ENCODE assay signal across 16 cellular contexts in genomic region chr3:35849496-35849895, GRCh38.
DNase-seq lines count a peak whose midpoint lies in the region; ATAC-seq and TF ChIP-seq lines count a peak whose summit lies in the region.
"Had no signal": no experiment of that assay in that cellular context is flagged by ENCODE, and none has a peak within 500 bp of the region (broad histone marks: within the 10 kb centered on the region; RNA-seq: fewer than 3 reads in every experiment).

No MANE protein-coding gene starts in this region.

- H3K56ac ChIP-seq in H9 (ENCODE audit: insufficient read length, low read depth, low read length), result no peak overlapping the region

- intact Hi-C loops in posterior vena cava (cut with DNase I), result no loop called here

- H3K79me2 ChIP-seq in H9 (ENCODE audit: insufficient read depth, low read length) (no peaks in the 10 kb centered on the region), OCI-LY1 (ENCODE audit: insufficient read depth, low read length) (no peaks in the 10 kb centered on the region), SU-DHL-6 (ENCODE audit: insufficient read depth, low read length) (no peaks in the 10 kb centered on the region)

- H3T11ph ChIP-seq in H9 (ENCODE audit: low read length), result no peak overlapping the region

- H4K8ac ChIP-seq in H9 (replicated peaks; ENCODE audit: insufficient read length, low read depth, low read length), result no peak overlapping the region

- no peak overlapping the region for H4K5ac ChIP-seq in H9 (ENCODE audit: insufficient read length, low read depth, low read length)

- H3K79me1 ChIP-seq in H9 (ENCODE audit: insufficient read depth, low read depth, low read length, poor library complexity, severe bottlenecking), result no peaks in the 10 kb centered on the region

- H3K27ac Mint-ChIP-seq in H9, result no peak overlapping the region
- H3K27ac Mint-ChIP-seq in stimulated activated naive B cell treated with anti-CD40 and anti-IgM and Interleukin-4, amounts not matched to agents 10 μg/mL and 1 μg/mL and 100 μg/mL, for 72 hours, result peak overlapping the region; percentile 60
- no peak overlapping the region for H3K27ac Mint-ChIP-seq in effector memory CD8-positive, alpha-beta T cell
- H3K27ac Mint-ChIP-seq: CD4-positive, alpha-beta memory T cell; HFFc6 had no signal

- H3K27ac ChIP-seq in H9 (ENCODE audit: insufficient read length, low read depth, low read length), result no peak overlapping the region
- peak overlapping the region; percentile 44 for H3K27ac ChIP-seq in OCI-LY1 (ENCODE audit: low read depth, low read length, poor library complexity, severe bottlenecking)
- H3K27ac ChIP-seq in SU-DHL-6 (ENCODE audit: low read depth, low read length), result no peak overlapping the region
- H3K27ac ChIP-seq: GM23248 had no signal

- H3K4me3 ChIP-seq in OCI-LY1 (ENCODE audit: low read depth, low read length, poor library complexity, severe bottlenecking) (no peak overlapping the region), SU-DHL-6 (ENCODE audit: insufficient read depth, low read length, poor library complexity, severe bottlenecking) (no peak overlapping the region)
- H3K4me3 ChIP-seq: GM23248, HAP-1 had no signal

- no peak overlapping the region for H3K14ac ChIP-seq in H9 (ENCODE audit: insufficient read depth, low read length)

- WGBS in H9 (ENCODE audit: extremely low coverage, insufficient read length, low lambda C conversion rate), result no CpG with 5 or more reads among the region's 4 CpGs

- no peak overlapping the region for H2BK20ac ChIP-seq in H9 (ENCODE audit: low read depth, low read length, poor library complexity, severe bottlenecking)

- no peak overlapping the region for H3K4me2 ChIP-seq in H9 (ENCODE audit: insufficient read depth, insufficient read length, low read length)
- H3K4me2 ChIP-seq in OCI-LY1 (ENCODE audit: low read length), result no peak overlapping the region
- H3K4me2 ChIP-seq in SU-DHL-6 (ENCODE audit: low read depth, low read length, poor library complexity, severe bottlenecking), result no peak overlapping the region

- no peak overlapping the region for H2BK120ac ChIP-seq in H9 (ENCODE audit: low read depth, low read length, poor library complexity, severe bottlenecking)

- no peaks in the 10 kb centered on the region for H3K36me3 Mint-ChIP-seq in H9 (ENCODE audit: insufficient read depth in 1 of 3, low read depth in 3 of 3)
- H3K36me3 Mint-ChIP-seq in stimulated activated naive B cell treated with anti-CD40 and anti-IgM and Interleukin-4, amounts not matched to agents 10 μg/mL and 1 μg/mL and 100 μg/mL, for 72 hours, result no peaks in the 10 kb centered on the region
- H3K36me3 Mint-ChIP-seq in effector memory CD8-positive, alpha-beta T cell (ENCODE audit: insufficient read depth), result no peaks in the 10 kb centered on the region
- H3K36me3 Mint-ChIP-seq: CD4-positive, alpha-beta memory T cell had no signal

- H3K4ac ChIP-seq in H9 (ENCODE audit: low read depth, low read length), result no peak overlapping the region

- no peaks in the 10 kb centered on the region for H3K27me3 Mint-ChIP-seq in H9 (ENCODE audit: low read depth)
- H3K27me3 Mint-ChIP-seq in stimulated activated naive B cell treated with anti-CD40 and anti-IgM and Interleukin-4, amounts not matched to agents 10 μg/mL and 1 μg/mL and 100 μg/mL, for 72 hours, result no peaks in the 10 kb centered on the region
- H3K27me3 Mint-ChIP-seq in effector memory CD8-positive, alpha-beta T cell, result no peaks in the 10 kb centered on the region
- H3K27me3 Mint-ChIP-seq: CD4-positive, alpha-beta memory T cell had no signal

- H4K20me1 ChIP-seq in H9 (ENCODE audit: control insufficient read depth, insufficient read depth, insufficient read length) (no peaks in the 10 kb centered on the region), OCI-LY1 (ENCODE audit: insufficient read depth, low read length) (no peaks in the 10 kb centered on the region), SU-DHL-6 (ENCODE audit: low read depth, low read length) (no peaks in the 10 kb centered on the region)

- H2BK12ac ChIP-seq in H9 (ENCODE audit: insufficient read length, low read depth, low read length), result no peak overlapping the region

- H3K36me3 ChIP-seq in OCI-LY1 (ENCODE audit: insufficient read depth, low read length) (no peaks in the 10 kb centered on the region), SU-DHL-6 (ENCODE audit: low read length) (no peaks in the 10 kb centered on the region)
- H3K36me3 ChIP-seq: HAP-1 had no signal

- DNase-seq in H9 (no peak), posterior vena cava (ENCODE audit: low spot score) (no peak), dermis blood vessel endothelial cell (no peak)
- DNase-seq in stimulated activated naive B cell treated with anti-CD40 and anti-IgM and Interleukin-4, amounts not matched to agents 10 μg/mL and 1 μg/mL and 100 μg/mL, for 72 hours, result no peak
- no peak for DNase-seq in effector memory CD8-positive, alpha-beta T cell
- DNase-seq: C1 segment of cervical spinal cord; Calu3; CD4-positive, alpha-beta memory T cell; COR-L47; DMS153; DND-41; GM23248; HFFc6 had no signal

- H3K23me2 ChIP-seq in H9 (ENCODE audit: insufficient read length, low read depth, low read length, poor library complexity, severe bottlenecking), result no peaks in the 10 kb centered on the region

- H3F3A ChIP-seq in OCI-LY1 (ENCODE audit: insufficient read depth, low read length) (no peaks in the 10 kb centered on the region), SU-DHL-6 (ENCODE audit: insufficient read depth) (no peaks in the 10 kb centered on the region)

- H3K4me1 Mint-ChIP-seq in H9, result no peaks in the 10 kb centered on the region
- H3K4me1 Mint-ChIP-seq in stimulated activated naive B cell treated with anti-CD40 and anti-IgM and Interleukin-4, amounts not matched to agents 10 μg/mL and 1 μg/mL and 100 μg/mL, for 72 hours, result peaks cover 0 to 2% of the 10 kb centered on the region in 2 donors
- no peaks in the 10 kb centered on the region for H3K4me1 Mint-ChIP-seq in effector memory CD8-positive, alpha-beta T cell (ENCODE audit: low read depth in 2 of 2)
- H3K4me1 Mint-ChIP-seq: CD4-positive, alpha-beta memory T cell had no signal

- no peaks in the 10 kb centered on the region for H3K9me3 ChIP-seq in H9 (ENCODE audit: control insufficient read depth, low read depth, low read length)
- H3K9me3 ChIP-seq in OCI-LY1 (ENCODE audit: low read length), result no peaks in the 10 kb centered on the region
- no peaks in the 10 kb centered on the region for H3K9me3 ChIP-seq in SU-DHL-6 (ENCODE audit: insufficient read depth, low read length)
- H3K9me3 ChIP-seq: HAP-1 had no signal

- H3K9ac ChIP-seq in H9 (ENCODE audit: extremely low read depth, insufficient read length, low read length), result no peak overlapping the region
- no peak overlapping the region for H3K9ac ChIP-seq in OCI-LY1 (ENCODE audit: low read length)
- H3K9ac ChIP-seq in SU-DHL-6 (ENCODE audit: low read length), result no peak overlapping the region
- H3K9ac ChIP-seq: GM23248 had no signal

- H2AFZ ChIP-seq in H9 (ENCODE audit: low read length), result peak overlapping the region; percentile 25
- peak overlapping the region; percentile 99 for H2AFZ ChIP-seq in OCI-LY1 (ENCODE audit: low read length)
- H2AFZ ChIP-seq in SU-DHL-6 (ENCODE audit: low read depth, low read length, severe bottlenecking), result peak overlapping the region; percentile 25
- H2AFZ ChIP-seq: GM23248 had no signal

- no peaks in the 10 kb centered on the region for H3K9me2 ChIP-seq in OCI-LY1 (ENCODE audit: low read depth, low read length)
- no peaks in the 10 kb centered on the region for H3K9me2 ChIP-seq in SU-DHL-6 (replicated peaks; ENCODE audit: insufficient read depth, low read length)

- H2AK5ac ChIP-seq in H9 (ENCODE audit: insufficient read length, low read length), result no peak overlapping the region

- H2BK5ac ChIP-seq in H9 (ENCODE audit: insufficient read length, low read length), result no peak overlapping the region

- no peaks in the 10 kb centered on the region for H3K9me3 Mint-ChIP-seq in H9
- no peaks in the 10 kb centered on the region for H3K9me3 Mint-ChIP-seq in stimulated activated naive B cell treated with anti-CD40 and anti-IgM and Interleukin-4, amounts not matched to agents 10 μg/mL and 1 μg/mL and 100 μg/mL, for 72 hours
- peaks cover 5 to 16% of the 10 kb centered on the region in 2 donors for H3K9me3 Mint-ChIP-seq in effector memory CD8-positive, alpha-beta T cell

- H3K4me1 ChIP-seq in H9 (ENCODE audit: insufficient read depth, low read length) (no peaks in the 10 kb centered on the region), OCI-LY1 (ENCODE audit: insufficient read depth, low read length, severe bottlenecking) (peaks cover 20% of the 10 kb centered on the region)
- H3K4me1 ChIP-seq: HAP-1 had no signal

- ATAC-seq in stimulated activated naive B cell treated with anti-CD40 and anti-IgM and Interleukin-4, amounts not matched to agents 10 μg/mL and 1 μg/mL and 100 μg/mL, for 72 hours (replicated peaks), result peak; percentile 36 to 93
- ATAC-seq in effector memory CD8-positive, alpha-beta T cell (replicated peaks), result no peak

- H3K18ac ChIP-seq in H9 (ENCODE audit: insufficient read length, low read depth, low read length), result no peak overlapping the region

- H3K4me3 Mint-ChIP-seq in H9, result no peak overlapping the region
- no peak overlapping the region for H3K4me3 Mint-ChIP-seq in stimulated activated naive B cell treated with anti-CD40 and anti-IgM and Interleukin-4, amounts not matched to agents 10 μg/mL and 1 μg/mL and 100 μg/mL, for 72 hours
- H3K4me3 Mint-ChIP-seq in effector memory CD8-positive, alpha-beta T cell, result no peak overlapping the region
- H3K4me3 Mint-ChIP-seq: CD4-positive, alpha-beta memory T cell; HFFc6 had no signal

- H3K23ac ChIP-seq in H9 (ENCODE audit: insufficient read length, low read depth, low read length), result no peak overlapping the region

- H2BK15ac ChIP-seq in H9 (ENCODE audit: low read depth, low read length), result no peak overlapping the region

- H3K27me3 ChIP-seq in H9 (ENCODE audit: insufficient read depth, low read length) (no peaks in the 10 kb centered on the region), OCI-LY1 (ENCODE audit: insufficient read depth, low read length) (no peaks in the 10 kb centered on the region), SU-DHL-6 (ENCODE audit: low read length) (no peaks in the 10 kb centered on the region)

- H4K91ac ChIP-seq in H9 (ENCODE audit: insufficient read length, low read depth, low read length), result no peak overlapping the region

- no peak for TF ChIP-seq CTCF in H9 (conservative IDR thresholded peaks at IDR 0.05)
- TF ChIP-seq CTCF in OCI-LY1 (IDR thresholded peaks at IDR 0.05; ENCODE audit: low read length), result no peak
- TF ChIP-seq CTCF in SU-DHL-6 (IDR thresholded peaks at IDR 0.05; ENCODE audit: insufficient read depth, low read length, poor library complexity, severe bottlenecking), result no peak

Comparison
In these comparisons a context has a peak if more than half of its experiments do, and no peak if none do; other contexts are left out.
1. H2AFZ ChIP-seq: peak in every context shown above with its lines; median percentile 99 in OCI-LY1; 25 in H9; 25 in SU-DHL-6.